Comparison of ENCODE assay signal across 17 cellular contexts in the genomic region with DNA sequence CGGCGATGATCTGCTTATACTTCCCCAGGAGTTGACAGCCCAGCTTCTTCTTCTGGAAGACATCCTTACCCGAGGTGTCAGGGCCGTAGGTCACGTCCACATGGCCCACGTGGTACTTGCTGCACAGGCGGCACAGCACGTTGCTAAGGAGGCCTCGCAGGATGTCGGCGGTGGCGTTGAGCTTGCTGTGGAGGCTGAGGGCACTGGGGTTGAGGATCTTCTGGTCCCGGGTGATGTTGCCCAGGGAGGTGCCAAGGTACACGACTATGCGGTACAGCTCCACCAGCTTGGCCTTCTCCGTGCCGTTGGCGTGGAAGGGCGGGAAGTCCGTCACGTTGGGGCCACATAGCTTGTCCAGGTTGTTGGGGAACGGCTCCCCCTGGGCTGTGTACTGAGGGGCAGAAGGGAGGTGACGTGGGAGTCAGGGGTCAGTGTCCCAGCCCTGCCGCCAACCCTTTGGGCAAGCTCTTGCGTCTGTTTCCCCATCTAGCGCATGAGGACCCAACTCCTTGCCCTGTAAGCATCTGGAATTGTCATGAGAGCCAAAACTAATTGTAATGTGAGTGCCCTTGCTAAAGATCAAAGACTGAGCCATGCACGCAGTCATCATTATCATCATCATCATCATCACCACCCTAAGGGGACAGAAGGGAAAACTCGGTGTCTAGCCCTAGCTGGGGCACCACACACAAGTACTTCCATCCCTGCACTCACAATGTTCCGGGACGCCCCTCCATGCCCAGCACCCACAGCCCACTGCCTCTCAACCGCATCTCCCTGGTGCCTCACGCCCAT. TPM values are rescaled to one million over a fixed set of nuclear protein-coding genes. Genes with fewer than 3 reads are reported as not detected.
DNase-seq lines count a peak whose midpoint lies in the region; ATAC-seq and TF ChIP-seq lines count a peak whose summit lies in the region.
"Had no signal": no experiment of that assay in that cellular context is flagged by ENCODE, and none has a peak within 500 bp of the region (broad histone marks: within the 10 kb centered on the region; RNA-seq: fewer than 3 reads in every experiment).

No MANE protein-coding gene starts in this region.

- no peak overlapping the region for H2BK5ac ChIP-seq in mesenchymal stem cell (ENCODE audit: low read depth, low read length, poor library complexity, severe bottlenecking)

- H3K79me2 ChIP-seq in ACC112 (ENCODE audit: control insufficient read depth, insufficient read depth, low read length, unreplicated experiment) = peaks cover 28% of the 10 kb centered on the region

- H3K27me3 ChIP-seq in ACC112 (ENCODE audit: insufficient read depth, low read length) (no peaks in the 10 kb centered on the region), mesenchymal stem cell (ENCODE audit: control insufficient read depth in 1 of 2, insufficient read depth in 1 of 2, low read length in 2 of 2) (no peaks in the 10 kb centered on the region)
- H3K27me3 ChIP-seq in CD4-positive, alpha-beta T cell (ENCODE audit: control insufficient read depth, insufficient read depth, low read length) = no peaks in the 10 kb centered on the region

- POLR2A ChIA-PET in CD4-positive, alpha-beta T cell (lab: Charles Lee) = no interaction called here
- POLR2A ChIA-PET in activated CD8-positive, alpha-beta T cell treated with anti-CD3 and anti-CD28 coated beads, Interleukin-2, amount 10 ng/mL, durations not matched to agents 7 days and 5 days (lab: Charles Lee) = interaction anchor here (1.5 to 4.7 kb wide), 2 partner anchors 10 to 23 kb away, joined by 3 to 21 read pairs; no protein-coding TSS in a partner anchor

- H3K9me3 ChIP-seq in CD4-positive, alpha-beta T cell (ENCODE audit: control insufficient read depth, low read length) = no peaks in the 10 kb centered on the region
- H3K9me3 ChIP-seq in mesenchymal stem cell (ENCODE audit: control insufficient read depth, low read length) = no peaks in the 10 kb centered on the region

- H3K18ac ChIP-seq in mesenchymal stem cell (ENCODE audit: low read depth in 1 of 2, low read length in 2 of 2) = no peak overlapping the region

- H2AFZ ChIP-seq in ACC112 (ENCODE audit: low read length, unreplicated experiment) (no peak overlapping the region), mesenchymal stem cell (ENCODE audit: low read depth, low read length) (no peak overlapping the region)
- H2AFZ ChIP-seq: GM23338 had no signal

- H2AK5ac ChIP-seq in mesenchymal stem cell (ENCODE audit: low read length, severe bottlenecking) = peak overlapping the region; percentile 97

- H3K9ac ChIP-seq in mesenchymal stem cell (ENCODE audit: low read length) = no peak overlapping the region

- H2BK15ac ChIP-seq in mesenchymal stem cell (ENCODE audit: low read depth, poor library complexity, severe bottlenecking) = no peak overlapping the region

- H3K4me2 ChIP-seq in mesenchymal stem cell (ENCODE audit: low read length, poor library complexity, severe bottlenecking) = peak overlapping the region; percentile 64
- H3K4me2 ChIP-seq: GM23338 had no signal

- H2BK12ac ChIP-seq in mesenchymal stem cell (ENCODE audit: low read length in 2 of 2) = no peak overlapping the region

- ATAC-seq in CD4-positive, alpha-beta T cell (ENCODE audit: poor library complexity) = no peak
- no peak for ATAC-seq in activated CD8-positive, alpha-beta T cell treated with anti-CD3 and anti-CD28 coated beads, Interleukin-2, amount 10 ng/mL, durations not matched to agents 7 days and 5 days
- ATAC-seq in GM19452 (IDR thresholded peaks at IDR 0.05; ENCODE audit: unreplicated experiment) (no peak), HG02884 (IDR thresholded peaks at IDR 0.05; ENCODE audit: unreplicated experiment) (no peak)
- ATAC-seq: activated CD4-positive, CD25-positive, alpha-beta regulatory T cell treated with anti-CD3 and anti-CD28 coated beads, Interleukin-2, amount 50 U/mL, for 24 hours; GM23338 had no signal

- CTCF ChIA-PET in CD4-positive, alpha-beta T cell (lab: Charles Lee) = no interaction called here
- CTCF ChIA-PET in activated CD8-positive, alpha-beta T cell treated with anti-CD3 and anti-CD28 coated beads, Interleukin-2, amount 10 ng/mL, durations not matched to agents 7 days and 5 days (lab: Charles Lee) = interaction anchor here (0.6 to 2.3 kb wide), 4 partner anchors 11 to 154 kb away, joined by 3 to 12 read pairs (median 4); no protein-coding TSS in a partner anchor

- H3K4me3 Mint-ChIP-seq in CD4-positive, alpha-beta T cell = peak overlapping the region; percentile 60
- peak overlapping the region; percentile 99 for H3K4me3 Mint-ChIP-seq in activated CD8-positive, alpha-beta T cell treated with anti-CD3 and anti-CD28 coated beads, Interleukin-2, amount 10 ng/mL, durations not matched to agents 7 days and 5 days

- peak overlapping the region; percentile 9 for H4K91ac ChIP-seq in mesenchymal stem cell (ENCODE audit: low read length)

- peaks cover 19% of the 10 kb centered on the region for H3K27me3 Mint-ChIP-seq in CD4-positive, alpha-beta T cell
- H3K27me3 Mint-ChIP-seq in activated CD8-positive, alpha-beta T cell treated with anti-CD3 and anti-CD28 coated beads, Interleukin-2, amount 10 ng/mL, durations not matched to agents 7 days and 5 days (ENCODE audit: low read depth) = no peaks in the 10 kb centered on the region

- no peaks in the 10 kb centered on the region for H3K36me3 Mint-ChIP-seq in CD4-positive, alpha-beta T cell (ENCODE audit: low read depth)
- H3K36me3 Mint-ChIP-seq in activated CD8-positive, alpha-beta T cell treated with anti-CD3 and anti-CD28 coated beads, Interleukin-2, amount 10 ng/mL, durations not matched to agents 7 days and 5 days (ENCODE audit: low read depth) = peaks cover 72% of the 10 kb centered on the region

- peak overlapping the region; percentile 89; the same call in 1 of the 2 replicates for H3K27ac ChIP-seq in ACC112 (ENCODE audit: low read depth, low read length)
- H3K27ac ChIP-seq in CD4-positive, alpha-beta T cell (ENCODE audit: low read depth, low read length) = no peak overlapping the region
- H3K27ac ChIP-seq in mesenchymal stem cell (ENCODE audit: low read length, poor library complexity, severe bottlenecking) = peak overlapping the region; percentile 95

- no peak overlapping the region for H3K4ac ChIP-seq in mesenchymal stem cell (ENCODE audit: low read depth in 1 of 2, low read length in 2 of 2)

- no peak for DNase-seq in CD4-positive, alpha-beta T cell
- DNase-seq in activated CD8-positive, alpha-beta T cell treated with anti-CD3 and anti-CD28 coated beads, Interleukin-2, amount 10 ng/mL, durations not matched to agents 7 days and 5 days = no peak
- no peak for DNase-seq in mesenchymal stem cell
- no peak for DNase-seq in GOT3 (lab: John Stamatoyannopoulos, UW)
- DNase-seq: activated gamma-delta T cell, cerebellar nuclear complex, islet precursor cell, KG1, NCI-H1436, NCI-H510A treated with DMSO at 0.1 percent for 48 hours, OCI-M1, SW 1271 had no signal

- H4K8ac ChIP-seq in mesenchymal stem cell (ENCODE audit: low read length) = no peak overlapping the region

- H2BK120ac ChIP-seq in mesenchymal stem cell (ENCODE audit: low read depth, low read length) = no peak overlapping the region

- H3K14ac ChIP-seq in mesenchymal stem cell (ENCODE audit: low read length in 2 of 2) = no peak overlapping the region

- H3K9me3 Mint-ChIP-seq in CD4-positive, alpha-beta T cell = no peaks in the 10 kb centered on the region
- no peaks in the 10 kb centered on the region for H3K9me3 Mint-ChIP-seq in activated CD8-positive, alpha-beta T cell treated with anti-CD3 and anti-CD28 coated beads, Interleukin-2, amount 10 ng/mL, durations not matched to agents 7 days and 5 days (ENCODE audit: insufficient read depth)
- H3K9me3 Mint-ChIP-seq: GM23338 had no signal

- H3K27ac Mint-ChIP-seq in CD4-positive, alpha-beta T cell = no peak overlapping the region
- H3K27ac Mint-ChIP-seq in activated CD8-positive, alpha-beta T cell treated with anti-CD3 and anti-CD28 coated beads, Interleukin-2, amount 10 ng/mL, durations not matched to agents 7 days and 5 days = peak overlapping the region; percentile 98
- H3K27ac Mint-ChIP-seq: GM23338 had no signal

- intact Hi-C loops in CD4-positive, alpha-beta T cell (cut with DNase I, micrococcal nuclease) = no loop called here

- peaks cover 42% of the 10 kb centered on the region for H3K4me1 Mint-ChIP-seq in CD4-positive, alpha-beta T cell (ENCODE audit: low read depth)
- peaks cover 73% of the 10 kb centered on the region for H3K4me1 Mint-ChIP-seq in activated CD8-positive, alpha-beta T cell treated with anti-CD3 and anti-CD28 coated beads, Interleukin-2, amount 10 ng/mL, durations not matched to agents 7 days and 5 days (ENCODE audit: low read depth)

- H3K23ac ChIP-seq in mesenchymal stem cell (ENCODE audit: low read length in 2 of 2) = peak overlapping the region in 1 of 2 experiments; percentile 17

- no peaks in the 10 kb centered on the region; the same call in 1 of the 2 replicates for H3K36me3 ChIP-seq in ACC112 (ENCODE audit: insufficient read depth, low read length)
- peaks cover 26 to 54% of the 10 kb centered on the region in 2 experiments for H3K36me3 ChIP-seq in mesenchymal stem cell (ENCODE audit: control insufficient read depth in 1 of 2, insufficient read depth in 2 of 2, low read depth in 1 of 2, low read length in 2 of 2)

- H3K79me1 ChIP-seq in mesenchymal stem cell (replicated peaks; ENCODE audit: low read length, poor library complexity, severe bottlenecking) = no peaks in the 10 kb centered on the region

- H3K4me1 ChIP-seq in ACC112 (ENCODE audit: control insufficient read depth, insufficient read depth, low read length, unreplicated experiment) (peaks cover 60% of the 10 kb centered on the region), mesenchymal stem cell (ENCODE audit: control insufficient read depth, insufficient read depth, low read depth, low read length) (peaks cover 73% of the 10 kb centered on the region)

- TF ChIP-seq CTCF in CD4-positive, alpha-beta T cell (IDR thresholded peaks at IDR 0.05) = no peak

- H3K4me3 ChIP-seq in ACC112 (ENCODE audit: low read depth, low read length) (peak overlapping the region; percentile 91; the same call in 1 of the 2 replicates), mesenchymal stem cell (ENCODE audit: insufficient read depth in 1 of 2, low read depth in 1 of 2, low read length in 2 of 2) (peak overlapping the region; percentile 37 to 86)

- WGBS in mesenchymal stem cell = 97% methylated on average over 31 of the region's 32 CpGs

RNA-seq across cellular contexts. Expression of gene LIF, which starts 2.7 kb away (rescaled TPM):
- total RNA-seq in CD4-positive, alpha-beta T cell = under 1 TPM; 0.17 to 0.30 TPM
- total RNA-seq in activated CD8-positive, alpha-beta T cell treated with anti-CD3 and anti-CD28 coated beads, Interleukin-2, amount 10 ng/mL, durations not matched to agents 7 days and 5 days = 100 to 1,000 TPM; 532 to 569 TPM
- polyA plus RNA-seq in mesenchymal stem cell (2013, experiment 1 of 2) = 10.2 TPM
- 9.7 TPM for polyA plus RNA-seq in mesenchymal stem cell (2013, experiment 2 of 2)

RNA-seq across cellular contexts. Expression of gene OSM, which starts 22.8 kb away (rescaled TPM):
- total RNA-seq in CD4-positive, alpha-beta T cell = 10 to 100 TPM; 13.9 to 16.7 TPM
- 100 to 1,000 TPM; 135 to 140 TPM for total RNA-seq in activated CD8-positive, alpha-beta T cell treated with anti-CD3 and anti-CD28 coated beads, Interleukin-2, amount 10 ng/mL, durations not matched to agents 7 days and 5 days
- polyA plus RNA-seq in mesenchymal stem cell (2013, experiment 1 of 2) = not detected
- not detected for polyA plus RNA-seq in mesenchymal stem cell (2013, experiment 2 of 2)
- total RNA-seq: GM23338 had no signal
- polyA plus RNA-seq: GM23338 had no signal

RNA-seq across cellular contexts. Expression of gene CASTOR1, which starts 45.4 kb away (rescaled TPM):
- total RNA-seq in CD4-positive, alpha-beta T cell = 1 to 10 TPM; 7.9 to 8.8 TPM
- total RNA-seq in activated CD8-positive, alpha-beta T cell treated with anti-CD3 and anti-CD28 coated beads, Interleukin-2, amount 10 ng/mL, durations not matched to agents 7 days and 5 days = 10 to 100 TPM; 24.5 to 25.4 TPM
- 9.7 TPM for polyA plus RNA-seq in mesenchymal stem cell (2013, experiment 1 of 2)
- polyA plus RNA-seq in mesenchymal stem cell (2013, experiment 2 of 2) = 8.7 TPM

Comparison
In these comparisons a context has a peak if more than half of its experiments do, and no peak if none do; other contexts are left out.
1. RNA of gene LIF, which starts 2.7 kb away (total RNA-seq): 532 to 569 TPM in activated CD8-positive, alpha-beta T cell treated with anti-CD3 and anti-CD28 coated beads, Interleukin-2, amount 10 ng/mL, durations not matched to agents 7 days and 5 days; 0.17 to 0.30 TPM in CD4-positive, alpha-beta T cell; every median in the first group is over 100 times any median in the second.
2. RNA of gene OSM, which starts 22.8 kb away (total RNA-seq): 135 to 140 TPM in activated CD8-positive, alpha-beta T cell treated with anti-CD3 and anti-CD28 coated beads, Interleukin-2, amount 10 ng/mL, durations not matched to agents 7 days and 5 days; 13.9 to 16.7 TPM in CD4-positive, alpha-beta T cell; every median in the first group is over 4 times any median in the second.